ENCODE assay signal across 11 cellular contexts in genomic region chr2:239193925-239194687, GRCh38.
A peak's percentile ranks its signal among the peaks of the same experiment; 100 is the strongest.
DNase-seq lines count a peak whose midpoint lies in the region; ATAC-seq and TF ChIP-seq lines count a peak whose summit lies in the region.
"Had no signal": no experiment of that assay in that cellular context is flagged by ENCODE, and none has a peak within 500 bp of the region (broad histone marks: within the 10 kb centered on the region; RNA-seq: fewer than 3 reads in every experiment).

No MANE protein-coding gene starts in this region.

- peaks cover 20% of the 10 kb centered on the region for H3K36me3 Mint-ChIP-seq in activated naive CD8-positive, alpha-beta T cell treated with anti-CD3 and anti-CD28 coated beads, Interleukin-2, amount 10 ng/mL, durations not matched to agents 7 days and 5 days
- H3K36me3 Mint-ChIP-seq in activated naive CD8-positive, alpha-beta T cell treated with anti-CD3 and anti-CD28 coated beads for 36 hours = peaks cover 16% of the 10 kb centered on the region
- peaks cover 5 to 12% of the 10 kb centered on the region in 2 donors for H3K36me3 Mint-ChIP-seq in activated T-cell treated with anti-CD3 and anti-CD28 coated beads, Interleukin-2, amount 50 U/mL, for 72 hours (ENCODE audit: insufficient read depth in 2 of 2)

- no peak overlapping the region for H3K27ac Mint-ChIP-seq in activated naive CD8-positive, alpha-beta T cell treated with anti-CD3 and anti-CD28 coated beads, Interleukin-2, amount 10 ng/mL, durations not matched to agents 7 days and 5 days
- no peak overlapping the region for H3K27ac Mint-ChIP-seq in activated naive CD8-positive, alpha-beta T cell treated with anti-CD3 and anti-CD28 coated beads for 36 hours
- no peak overlapping the region for H3K27ac Mint-ChIP-seq in activated T-cell treated with anti-CD3 and anti-CD28 coated beads, Interleukin-2, amount 50 U/mL, for 72 hours

- no peaks in the 10 kb centered on the region for H3K27me3 Mint-ChIP-seq in activated naive CD8-positive, alpha-beta T cell treated with anti-CD3 and anti-CD28 coated beads, Interleukin-2, amount 10 ng/mL, durations not matched to agents 7 days and 5 days
- H3K27me3 Mint-ChIP-seq in activated naive CD8-positive, alpha-beta T cell treated with anti-CD3 and anti-CD28 coated beads for 36 hours = no peaks in the 10 kb centered on the region
- H3K27me3 Mint-ChIP-seq in activated T-cell treated with anti-CD3 and anti-CD28 coated beads, Interleukin-2, amount 50 U/mL, for 72 hours (ENCODE audit: low read depth) = no peaks in the 10 kb centered on the region

- H3K4me1 ChIP-seq in tibial artery = peaks cover 0 to 2% (median 0%) of the 10 kb centered on the region in 4 donors

- peaks cover 0 to under 1% (median under 1%) of the 10 kb centered on the region in 3 donors for H3K9me3 ChIP-seq in tibial artery

- DNase-seq in activated naive CD8-positive, alpha-beta T cell treated with anti-CD3 and anti-CD28 coated beads, Interleukin-2, amount 10 ng/mL, durations not matched to agents 7 days and 5 days = peak; percentile 9
- no peak for DNase-seq in activated naive CD8-positive, alpha-beta T cell treated with anti-CD3 and anti-CD28 coated beads for 36 hours
- DNase-seq in astrocyte of the cerebellum (ENCODE audit: low read depth) (no peak), left lobe of liver (ENCODE audit: low spot score) (peak; percentile 41), tibial artery (peak; percentile 13 to 34), HUDEP-2 (lab: John Stamatoyannopoulos, UW; ENCODE audit: unreplicated experiment in 76 of 76) (no peak)
- no peak for DNase-seq in stimulated activated naive CD4-positive, alpha-beta T cell (lab: John Stamatoyannopoulos, UW)
- no peak for DNase-seq in activated T-cell treated with anti-CD3 and anti-CD28 coated beads, Interleukin-2, amount 50 U/mL, for 72 hours
- DNase-seq: activated CD4-positive, alpha-beta T cell treated with anti-CD3 and anti-CD28 coated beads for 48 hours; NCI-H1105 had no signal

- TF ChIP-seq CTCF in astrocyte of the cerebellum (IDR thresholded peaks at IDR 0.05; ENCODE audit: low read depth, low read length, missing control alignments) (peak; percentile 31), tibial artery (IDR thresholded peaks at IDR 0.05) (no peak)

- H3K4me1 Mint-ChIP-seq in activated naive CD8-positive, alpha-beta T cell treated with anti-CD3 and anti-CD28 coated beads, Interleukin-2, amount 10 ng/mL, durations not matched to agents 7 days and 5 days = peaks cover 2% of the 10 kb centered on the region
- peaks cover 16% of the 10 kb centered on the region for H3K4me1 Mint-ChIP-seq in activated naive CD8-positive, alpha-beta T cell treated with anti-CD3 and anti-CD28 coated beads for 36 hours
- H3K4me1 Mint-ChIP-seq in activated T-cell treated with anti-CD3 and anti-CD28 coated beads, Interleukin-2, amount 50 U/mL, for 72 hours (ENCODE audit: low read depth) = peaks cover 7% of the 10 kb centered on the region

- H3K36me3 ChIP-seq in tibial artery = peaks cover 8 to 25% (median 13%) of the 10 kb centered on the region in 3 donors

- H3K4me3 Mint-ChIP-seq in activated naive CD8-positive, alpha-beta T cell treated with anti-CD3 and anti-CD28 coated beads, Interleukin-2, amount 10 ng/mL, durations not matched to agents 7 days and 5 days = no peak overlapping the region
- no peak overlapping the region for H3K4me3 Mint-ChIP-seq in activated naive CD8-positive, alpha-beta T cell treated with anti-CD3 and anti-CD28 coated beads for 36 hours
- H3K4me3 Mint-ChIP-seq in activated T-cell treated with anti-CD3 and anti-CD28 coated beads, Interleukin-2, amount 50 U/mL, for 72 hours = no peak overlapping the region

- H3K4me3 ChIP-seq in astrocyte of the cerebellum (ENCODE audit: low read depth, low read length) (no peak overlapping the region), tibial artery (no peak overlapping the region)
- H3K4me3 ChIP-seq: BLaER1 treated with 17β-estradiol and CSF1 and Interleukin-3, amounts not matched to agents 10 nM and 100 nM had no signal

- no peak overlapping the region for H3K27ac ChIP-seq in tibial artery
- H3K27ac ChIP-seq: BLaER1 treated with 17β-estradiol and CSF1 and Interleukin-3, amounts not matched to agents 10 nM and 100 nM had no signal

- POLR2A ChIA-PET in activated naive CD8-positive, alpha-beta T cell treated with anti-CD3 and anti-CD28 coated beads, Interleukin-2, amount 10 ng/mL, durations not matched to agents 7 days and 5 days (lab: Charles Lee) = no interaction called here

- in situ Hi-C loops in astrocyte of the cerebellum (cut with HindIII; ENCODE audit: low sequenced_read_pairs) = loop anchor here (5.0 kb wide), 1 partner anchor 68 kb away; no protein-coding TSS in a partner anchor

- ATAC-seq in activated naive CD8-positive, alpha-beta T cell treated with anti-CD3 and anti-CD28 coated beads, Interleukin-2, amount 10 ng/mL, durations not matched to agents 7 days and 5 days (ENCODE audit: low read depth) = no peak
- no peak for ATAC-seq in left lobe of liver
- ATAC-seq in activated T-cell treated with anti-CD3 and anti-CD28 coated beads, Interleukin-2, amount 50 U/mL, for 72 hours (replicated peaks in 1 of 2) = no peak

- intact Hi-C loops in tibial artery (cut with DNase I; ENCODE audit: low total_unique reads) = no loop called here

- H3K27me3 ChIP-seq in tibial artery = no peaks in the 10 kb centered on the region
- H3K27me3 ChIP-seq: BLaER1 treated with 17β-estradiol and CSF1 and Interleukin-3, amounts not matched to agents 10 nM and 100 nM had no signal

- no peaks in the 10 kb centered on the region for H3K9me3 Mint-ChIP-seq in activated naive CD8-positive, alpha-beta T cell treated with anti-CD3 and anti-CD28 coated beads, Interleukin-2, amount 10 ng/mL, durations not matched to agents 7 days and 5 days
- no peaks in the 10 kb centered on the region for H3K9me3 Mint-ChIP-seq in activated naive CD8-positive, alpha-beta T cell treated with anti-CD3 and anti-CD28 coated beads for 36 hours
- H3K9me3 Mint-ChIP-seq in activated T-cell treated with anti-CD3 and anti-CD28 coated beads, Interleukin-2, amount 50 U/mL, for 72 hours = no peaks in the 10 kb centered on the region

Comparison
In these comparisons a context has a peak if more than half of its experiments do, and no peak if none do; other contexts are left out.
1. DNase-seq: peak in activated naive CD8-positive, alpha-beta T cell treated with anti-CD3 and anti-CD28 coated beads, Interleukin-2, amount 10 ng/mL, durations not matched to agents 7 days and 5 days (single experiment), left lobe of liver (single experiment) and tibial artery (2 of 2); none in activated naive CD8-positive, alpha-beta T cell treated with anti-CD3 and anti-CD28 coated beads for 36 hours (single experiment), astrocyte of the cerebellum (single experiment), stimulated activated naive CD4-positive, alpha-beta T cell (0 of 6), activated T-cell treated with anti-CD3 and anti-CD28 coated beads, Interleukin-2, amount 50 U/mL, for 72 hours (0 of 2) and HUDEP-2 (0 of 76).